ENCODE assay signal across 13 cellular contexts in genomic region chr7:44031319-44031718, GRCh38. TPM values are rescaled to one million over a fixed set of nuclear protein-coding genes. Genes with fewer than 3 reads are reported as not detected.
"Had no signal": no experiment of that assay in that cellular context is flagged by ENCODE, and none has a peak within 500 bp of the region (broad histone marks: within the 10 kb centered on the region; RNA-seq: fewer than 3 reads in every experiment).

No MANE protein-coding gene starts in this region.

RNA-seq across cellular contexts. Expression of gene SPDYE1, which starts 33.6 kb away (rescaled TPM):
- total RNA-seq: activated B cell treated with CpG ODN at 0.5 μM for 24 hours; activated CD4-positive, alpha-beta memory T cell treated with anti-CD3 and anti-CD28 coated beads for 36 hours; activated CD4-positive, alpha-beta memory T cell treated with anti-CD3 and anti-CD28 coated beads, Interleukin-2, amount 10 ng/mL, durations not matched to agents 7 days and 5 days; activated CD4-positive, alpha-beta T cell treated with anti-CD3 and anti-CD28 coated beads for 36 hours; activated CD4-positive, alpha-beta T cell treated with anti-CD3 and anti-CD28 coated beads, Interleukin-2, amount 10 ng/mL, durations not matched to agents 24 days and 14 days; activated CD4-positive, alpha-beta T cell treated with anti-CD3 and anti-CD28 coated beads, Interleukin-2, amount 10 ng/mL, durations not matched to agents 7 days and 5 days; activated CD8-positive, alpha-beta memory T cell treated with anti-CD3 and anti-CD28 coated beads for 36 hours; activated CD8-positive, alpha-beta T cell treated with anti-CD3 and anti-CD28 coated beads for 36 hours; activated CD8-positive, alpha-beta T cell treated with anti-CD3 and anti-CD28 coated beads, Interleukin-2, amount 10 ng/mL, durations not matched to agents 7 days and 5 days; T-cell; T-helper 1 cell treated with Interleukin-12 subunit alpha and Interleukin-12 subunit beta and Interleukin-4 antibody, amounts not matched to agents 30 ng/mL and 1 ng/mL, for 36 hours; T-helper 2 cell treated with Interferon-gamma antibody and Interleukin-4, amounts not matched to agents 100 ng/mL and 5 ng/mL, for 36 hours; WTC11 had no signal

RNA-seq across cellular contexts. Expression of gene PGAM2, which starts 34.0 kb away (rescaled TPM):
- total RNA-seq: activated CD4-positive, alpha-beta T cell treated with anti-CD3 and anti-CD28 coated beads for 36 hours; activated CD8-positive, alpha-beta memory T cell treated with anti-CD3 and anti-CD28 coated beads for 36 hours had no signal
